ENCODE assay signal across 18 cellular contexts in genomic region chr4:722181-722725, GRCh38. TPM values are rescaled to one million over a fixed set of nuclear protein-coding genes. Genes with fewer than 3 reads are reported as not detected.
DNase-seq lines count a peak whose midpoint lies in the region; ATAC-seq, FAIRE-seq and TF ChIP-seq lines count a peak whose summit lies in the region.
"Had no signal": no experiment of that assay in that cellular context is flagged by ENCODE, and none has a peak within 500 bp of the region (broad histone marks: within the 10 kb centered on the region; RNA-seq: fewer than 3 reads in every experiment).

No MANE protein-coding gene starts in this region.

- SMC1A ChIA-PET in GM12878 (lab: Charles Lee; ENCODE audit: uncharacterized antibody, unreplicated experiment): no interaction called here

- peak overlapping the region; percentile 47 for H3K27ac Mint-ChIP-seq in mesothelial cell of epicardium
- no peak overlapping the region for H3K27ac Mint-ChIP-seq in activated T-helper 2 cell treated with anti-CD3 and anti-CD28 coated beads, Interferon-gamma antibody, Interleukin-2, Interleukin-4, amounts not matched to agents 10 μg/mL and 5 μg/mL and 100 μg/mL, durations not matched to agents 14 hours and 24 hours and 36 hours
- H3K27ac Mint-ChIP-seq: GM23338 had no signal

- ATAC-seq in GM12878: no peak
- ATAC-seq: GM23338, K562, Right ventricle myocardium inferior had no signal

- H3K9me3 ChIP-seq in GM12878 (replicated peaks; ENCODE audit: control insufficient read depth, insufficient read depth, low read length): no peaks in the 10 kb centered on the region; the same call in 2 of the 3 replicates
- H3K9me3 ChIP-seq in skeletal muscle satellite cell (replicated peaks; ENCODE audit: low read length): no peaks in the 10 kb centered on the region

- H3K27me3 ChIP-seq in GM12878 (replicated peaks in 1 of 2; ENCODE audit: control insufficient read depth in 2 of 2, insufficient read depth in 2 of 2, low read length in 1 of 2) (no peaks in the 10 kb centered on the region), skeletal muscle satellite cell (ENCODE audit: control insufficient read depth, insufficient read depth, low read length) (no peaks in the 10 kb centered on the region)

- H3K4me3 Mint-ChIP-seq in mesothelial cell of epicardium: no peak overlapping the region
- no peak overlapping the region for H3K4me3 Mint-ChIP-seq in activated T-helper 2 cell treated with anti-CD3 and anti-CD28 coated beads, Interferon-gamma antibody, Interleukin-2, Interleukin-4, amounts not matched to agents 10 μg/mL and 5 μg/mL and 100 μg/mL, durations not matched to agents 14 hours and 24 hours and 36 hours (ENCODE audit: low read depth)
- H3K4me3 Mint-ChIP-seq: GM23338 had no signal

- no peak for TF ChIP-seq CTCF in RWPE1 (conservative IDR thresholded peaks at IDR 0.05; ENCODE audit: low read depth)
- no peak for TF ChIP-seq CTCF in GM12878 (IDR thresholded peaks at IDR 0.05 in 2 of 3, conservative IDR thresholded peaks at IDR 0.05 in 1 of 3; ENCODE audit: control insufficient read depth in 2 of 3, extremely low read depth in 1 of 3, insufficient read depth in 1 of 3, low read depth in 3 of 3, low read length in 3 of 3)
- no peak for TF ChIP-seq CTCF in mesothelial cell of epicardium (IDR thresholded peaks at IDR 0.05; ENCODE audit: unreplicated experiment)

- POLR2A ChIA-PET in RWPE1 (lab: Yijun Ruan, JAX; ENCODE audit: low non-redundant PET) (no interaction called here), GM12878 (lab: Charles Lee) (no interaction called here)

- H3K36me3 ChIP-seq in GM12878 (ENCODE audit: control insufficient read depth in 2 of 2, insufficient read depth in 2 of 2, low read length in 1 of 2): peaks cover 2 to 11% of the 10 kb centered on the region in 2 experiments; a peak in 2 of 4 replicates
- peaks cover 6% of the 10 kb centered on the region for H3K36me3 ChIP-seq in skeletal muscle satellite cell (ENCODE audit: insufficient read depth, low read length)

- H3K4me3 ChIP-seq in GM12878 (no peak overlapping the region), skeletal muscle satellite cell (ENCODE audit: low read length) (no peak overlapping the region)
- H3K4me3 ChIP-seq: GM23338, K562, PC-9 had no signal

- H3K4me1 ChIP-seq in GM12878 (ENCODE audit: control insufficient read depth, insufficient read depth, low read length) (no peaks in the 10 kb centered on the region), skeletal muscle satellite cell (ENCODE audit: control insufficient read depth, insufficient read depth, low read length) (peaks cover 57% of the 10 kb centered on the region)

- BruUV-seq in GM12878 (replicated peaks; lab: Mats Ljungman, UMichigan): no TSS peak

- no peak overlapping the region for H3K4me2 ChIP-seq in GM12878 (ENCODE audit: control insufficient read depth, insufficient read depth)
- H3K4me2 ChIP-seq in skeletal muscle satellite cell (ENCODE audit: low read length): peak overlapping the region; percentile 73
- H3K4me2 ChIP-seq: GM23338, PC-9 had no signal

- CTCF ChIA-PET in RWPE1 (lab: Yijun Ruan, JAX): interaction anchor here (0.5 kb wide), 1 partner anchor 45 kb away, joined by 4 read pairs; no protein-coding TSS in a partner anchor
- CTCF ChIA-PET in GM12878 (lab: Yijun Ruan, JAX): no interaction called here

- H2AFZ ChIP-seq in GM12878 (ENCODE audit: control insufficient read depth, low read depth, low read length): no peak overlapping the region
- H2AFZ ChIP-seq: GM23338, PC-9 had no signal

- TF ChIP-seq EP300 in GM12878 (IDR thresholded peaks at IDR 0.05; ENCODE audit: borderline replicate concordance in 1 of 2, control insufficient read depth in 1 of 2, low read depth in 2 of 2, low read length in 2 of 2): no peak

- H3K4me1 Mint-ChIP-seq in mesothelial cell of epicardium: peaks cover 38% of the 10 kb centered on the region
- peaks cover 2% of the 10 kb centered on the region for H3K4me1 Mint-ChIP-seq in activated T-helper 2 cell treated with anti-CD3 and anti-CD28 coated beads, Interferon-gamma antibody, Interleukin-2, Interleukin-4, amounts not matched to agents 10 μg/mL and 5 μg/mL and 100 μg/mL, durations not matched to agents 14 hours and 24 hours and 36 hours (ENCODE audit: low read depth)

- 0 out of 2 replicates have a peak overlapping the region, but pooled peaks have one; percentile 75 for H3K27ac ChIP-seq in RWPE1
- H3K27ac ChIP-seq in GM12878 (ENCODE audit: control insufficient read depth, insufficient read depth): no peak overlapping the region
- H3K27ac ChIP-seq: HL-60, PC-9 had no signal

- 96% methylated on average over 39 of the region's 46 CpGs for WGBS in GM12878 (ENCODE audit: insufficient coverage, insufficient replicate concordance, low lambda C conversion rate, missing lambda C conversion rate)

- H3K9ac ChIP-seq in GM12878 (ENCODE audit: control insufficient read depth, insufficient read depth, low read length): no peak overlapping the region
- H3K9ac ChIP-seq in skeletal muscle satellite cell (ENCODE audit: low read depth, low read length): no peak overlapping the region

- intact Hi-C loops in GM12878 (cut with micrococcal nuclease; ENCODE audit: unreplicated experiment): no loop called here
- intact Hi-C loops in activated T-helper 2 cell treated with anti-CD3 and anti-CD28 coated beads, Interferon-gamma antibody, Interleukin-2, Interleukin-4, amounts not matched to agents 10 μg/mL and 5 μg/mL and 100 μg/mL, durations not matched to agents 14 hours and 24 hours and 36 hours (cut with micrococcal nuclease): no loop called here

- DNase-seq in RWPE1 (ENCODE audit: low spot score) (no peak), GM12878 (ENCODE audit: low read depth, low spot score) (no peak), mesothelial cell of epicardium (ENCODE audit: low spot score in 2 of 2, unreplicated experiment in 2 of 2) (no peak), NCI-H2081 (lab: John Stamatoyannopoulos, UW) (no peak), HT-29 (ENCODE audit: low spot score) (no peak)
- no peak for DNase-seq in activated T-helper 2 cell treated with anti-CD3 and anti-CD28 coated beads, Interferon-gamma antibody, Interleukin-2, Interleukin-4, amounts not matched to agents 10 μg/mL and 5 μg/mL and 100 μg/mL, durations not matched to agents 14 hours and 24 hours and 36 hours (ENCODE audit: low spot score)
- DNase-seq: CD4-positive, CD25-positive, alpha-beta regulatory T cell; EL; NCI-H1436 treated with DMSO at 0.1 percent for 48 hours; NCI-H2081 treated with DMSO at 0.1 percent for 48 hours; NCI-H510A; NCI-H82; PC-9 had no signal

- no peaks in the 10 kb centered on the region for H3K27me3 Mint-ChIP-seq in mesothelial cell of epicardium (ENCODE audit: low read depth)
- no peaks in the 10 kb centered on the region for H3K27me3 Mint-ChIP-seq in activated T-helper 2 cell treated with anti-CD3 and anti-CD28 coated beads, Interferon-gamma antibody, Interleukin-2, Interleukin-4, amounts not matched to agents 10 μg/mL and 5 μg/mL and 100 μg/mL, durations not matched to agents 14 hours and 24 hours and 36 hours (ENCODE audit: low read depth)
- H3K27me3 Mint-ChIP-seq: CD4-positive, CD25-positive, alpha-beta regulatory T cell had no signal

- H3K79me2 ChIP-seq in GM12878 (ENCODE audit: control insufficient read depth, insufficient read depth, low read length): no peaks in the 10 kb centered on the region; the same call in none of the 2 replicates

- no peaks in the 10 kb centered on the region for H3K9me3 Mint-ChIP-seq in mesothelial cell of epicardium
- no peaks in the 10 kb centered on the region for H3K9me3 Mint-ChIP-seq in activated T-helper 2 cell treated with anti-CD3 and anti-CD28 coated beads, Interferon-gamma antibody, Interleukin-2, Interleukin-4, amounts not matched to agents 10 μg/mL and 5 μg/mL and 100 μg/mL, durations not matched to agents 14 hours and 24 hours and 36 hours
- H3K9me3 Mint-ChIP-seq: GM23338 had no signal

- peaks cover 2% of the 10 kb centered on the region; the same call in 1 of the 2 replicates for H4K20me1 ChIP-seq in GM12878 (ENCODE audit: control insufficient read depth, insufficient read depth)

- no peak for FAIRE-seq in GM12878 (lab: Jason Lieb, UNC)
- FAIRE-seq: K562 had no signal

- TF ChIP-seq RAD21 in GM12878 (IDR thresholded peaks at IDR 0.05; ENCODE audit: insufficient read depth, low read depth, low read length): no peak

- in situ Hi-C loops in GM12878 (cut with MboI): no loop called here

- peaks cover 24% of the 10 kb centered on the region for H3K36me3 Mint-ChIP-seq in mesothelial cell of epicardium
- peaks cover 39% of the 10 kb centered on the region for H3K36me3 Mint-ChIP-seq in activated T-helper 2 cell treated with anti-CD3 and anti-CD28 coated beads, Interferon-gamma antibody, Interleukin-2, Interleukin-4, amounts not matched to agents 10 μg/mL and 5 μg/mL and 100 μg/mL, durations not matched to agents 14 hours and 24 hours and 36 hours (ENCODE audit: low read depth)

- no peak for TF ChIP-seq POLR2A in GM12878 (IDR thresholded peaks at IDR 0.05; ENCODE audit: low read depth, low read length)

- RAD21 ChIA-PET in GM12878 (lab: Charles Lee; ENCODE audit: unreplicated experiment): no interaction called here

RNA-seq across cellular contexts. Expression of gene PCGF3, which starts 16.6 kb away (rescaled TPM):
- 137 and 138 TPM in 2 replicates for total RNA-seq in GM12878 (2013; cell fraction: nucleolus; rRNA removed)
- total RNA-seq in GM12878 (2014; rRNA removed): 21.1 and 21.7 TPM in 2 replicates
- total RNA-seq in GM12878 (2014; rRNA removed; fragmentation: Illumina TruSeq; extraction: Trizol): 15.0 and 15.4 TPM in 2 replicates
- total RNA-seq in GM12878 (2021): 35.4 and 35.8 TPM in 2 replicates
- polyA plus RNA-seq in GM12878 (2011; ENCODE audit: low read depth): 19.4 TPM
- 43.8 and 45.9 TPM in 2 replicates for polyA plus RNA-seq in GM12878 (2011; rRNA removed)
- polyA plus RNA-seq in GM12878 (2011; cell fraction: cytosol; rRNA removed): 43.1 and 49.1 TPM in 2 replicates
- polyA plus RNA-seq in GM12878 (2011; cell fraction: nucleus; rRNA removed): 236 and 252 TPM in 2 replicates
- polyA plus RNA-seq in GM12878 (2012): 22.8 and 29.1 TPM in 2 replicates
- 11.9 and 15.6 TPM in 2 replicates for polyA plus RNA-seq in GM12878 (2014; fragmentation: Illumina TruSeq; extraction: Trizol)
- polyA plus RNA-seq in GM12878 (2014; fragmentation: Nextera tagmentation; extraction: Ambion mirVana): 1 to 10 TPM; 2.2 to 4.5 TPM
- 33.2 and 40.5 TPM in 2 replicates for polyA plus RNA-seq in GM12878 (2014; rRNA removed)
- 10 to 100 TPM; 14.3 to 16.2 TPM for polyA plus RNA-seq in GM12878 (2016; fragmentation: Nextera tagmentation; extraction: Ambion mirVana)
- polyA minus RNA-seq in GM12878 (2011; rRNA and poly(A)+ RNA removed): 54.2 and 58.7 TPM in 2 replicates
- polyA minus RNA-seq in GM12878 (2011; cell fraction: cytosol; rRNA and poly(A)+ RNA removed): 22.6 and 24.6 TPM in 2 replicates
- 60.6 and 74.2 TPM in 2 replicates for polyA minus RNA-seq in GM12878 (2011; cell fraction: nucleus; rRNA and poly(A)+ RNA removed)
- 88.1 to 93.4 TPM (median 90.9 TPM) in 3 replicates for total RNA-seq in mesothelial cell of epicardium
- total RNA-seq in skeletal muscle satellite cell (2012; rRNA removed): 25.9 and 31.0 TPM in 2 replicates
- 35.0 and 39.2 TPM in 2 replicates for total RNA-seq in activated T-helper 2 cell treated with anti-CD3 and anti-CD28 coated beads, Interferon-gamma antibody, Interleukin-2, Interleukin-4, amounts not matched to agents 10 μg/mL and 5 μg/mL and 100 μg/mL, durations not matched to agents 14 hours and 24 hours and 36 hours
- total RNA-seq in HT-29 (2014; rRNA removed; shearing (Covaris generic)): 48.6 and 64.9 TPM in 2 replicates

RNA-seq across cellular contexts. Expression of gene SLC49A3, which starts 33.3 kb away (rescaled TPM):
- total RNA-seq in GM12878 (2013; cell fraction: nucleolus; rRNA removed): not detected in 2 replicates
- 0.17 and 0.22 TPM in 2 replicates for total RNA-seq in GM12878 (2014; rRNA removed)
- total RNA-seq in GM12878 (2014; rRNA removed; fragmentation: Illumina TruSeq; extraction: Trizol): not detected in 2 replicates
- total RNA-seq in GM12878 (2021): 0.74 and 0.85 TPM in 2 replicates
- not detected for polyA plus RNA-seq in GM12878 (2011; ENCODE audit: low read depth)
- polyA plus RNA-seq in GM12878 (2011; rRNA removed): not detected in 2 replicates
- not detected in 2 replicates for polyA plus RNA-seq in GM12878 (2011; cell fraction: cytosol; rRNA removed)
- polyA plus RNA-seq in GM12878 (2011; cell fraction: nucleus; rRNA removed): not detected in 2 replicates
- polyA plus RNA-seq in GM12878 (2012): 0.60 and 0.62 TPM in 2 replicates
- 0.09 TPM in 1 of 2 replicates, not detected in the other for polyA plus RNA-seq in GM12878 (2014; fragmentation: Illumina TruSeq; extraction: Trizol)
- not detected for polyA plus RNA-seq in GM12878 (2014; fragmentation: Nextera tagmentation; extraction: Ambion mirVana)
- 0.09 and 0.24 TPM in 2 replicates for polyA plus RNA-seq in GM12878 (2014; rRNA removed)
- under 1 TPM; 0.14 to 0.19 TPM for polyA plus RNA-seq in GM12878 (2016; fragmentation: Nextera tagmentation; extraction: Ambion mirVana)
- not detected in 2 replicates for polyA minus RNA-seq in GM12878 (2011; rRNA and poly(A)+ RNA removed)
- not detected in 2 replicates for polyA minus RNA-seq in GM12878 (2011; cell fraction: cytosol; rRNA and poly(A)+ RNA removed)
- not detected in 2 replicates for polyA minus RNA-seq in GM12878 (2011; cell fraction: nucleus; rRNA and poly(A)+ RNA removed)
- 10.5 to 13.4 TPM (median 11.6 TPM) in 3 replicates for total RNA-seq in mesothelial cell of epicardium
- total RNA-seq in skeletal muscle satellite cell (2012; rRNA removed): 10.5 and 10.6 TPM in 2 replicates
- 0.50 and 0.74 TPM in 2 replicates for total RNA-seq in activated T-helper 2 cell treated with anti-CD3 and anti-CD28 coated beads, Interferon-gamma antibody, Interleukin-2, Interleukin-4, amounts not matched to agents 10 μg/mL and 5 μg/mL and 100 μg/mL, durations not matched to agents 14 hours and 24 hours and 36 hours
- 0.56 TPM in 1 of 2 replicates, not detected in the other for total RNA-seq in HT-29 (2014; rRNA removed; shearing (Covaris generic))

RNA-seq across cellular contexts. Expression of gene MYL5, which starts 47.9 kb away (rescaled TPM):
- 31.7 and 32.8 TPM in 2 replicates for total RNA-seq in GM12878 (2013; cell fraction: nucleolus; rRNA removed)
- 7.5 and 10.8 TPM in 2 replicates for total RNA-seq in GM12878 (2014; rRNA removed)
- total RNA-seq in GM12878 (2014; rRNA removed; fragmentation: Illumina TruSeq; extraction: Trizol): 5.9 and 7.0 TPM in 2 replicates
- total RNA-seq in GM12878 (2021): 12.0 and 13.8 TPM in 2 replicates
- 15.5 TPM for polyA plus RNA-seq in GM12878 (2011; ENCODE audit: low read depth)
- polyA plus RNA-seq in GM12878 (2011; rRNA removed): 8.2 and 13.6 TPM in 2 replicates
- 11.3 and 13.3 TPM in 2 replicates for polyA plus RNA-seq in GM12878 (2011; cell fraction: cytosol; rRNA removed)
- 42.0 and 46.7 TPM in 2 replicates for polyA plus RNA-seq in GM12878 (2011; cell fraction: nucleus; rRNA removed)
- polyA plus RNA-seq in GM12878 (2012): 22.6 and 23.9 TPM in 2 replicates
- 3.3 and 6.1 TPM in 2 replicates for polyA plus RNA-seq in GM12878 (2014; fragmentation: Illumina TruSeq; extraction: Trizol)
- polyA plus RNA-seq in GM12878 (2014; fragmentation: Nextera tagmentation; extraction: Ambion mirVana): 1 to 10 TPM; 1.2 to 3.9 TPM
- polyA plus RNA-seq in GM12878 (2014; rRNA removed): 8.7 and 11.9 TPM in 2 replicates
- polyA plus RNA-seq in GM12878 (2016; fragmentation: Nextera tagmentation; extraction: Ambion mirVana): 1 to 10 TPM; 6.6 to 7.8 TPM
- 5.0 and 11.4 TPM in 2 replicates for polyA minus RNA-seq in GM12878 (2011; rRNA and poly(A)+ RNA removed)
- 3.4 and 5.7 TPM in 2 replicates for polyA minus RNA-seq in GM12878 (2011; cell fraction: cytosol; rRNA and poly(A)+ RNA removed)
- polyA minus RNA-seq in GM12878 (2011; cell fraction: nucleus; rRNA and poly(A)+ RNA removed): 16.8 and 27.2 TPM in 2 replicates
- total RNA-seq in mesothelial cell of epicardium: 25.0 to 32.1 TPM (median 32.0 TPM) in 3 replicates
- total RNA-seq in skeletal muscle satellite cell (2012; rRNA removed): 9.9 and 15.5 TPM in 2 replicates
- 27.7 and 29.8 TPM in 2 replicates for total RNA-seq in activated T-helper 2 cell treated with anti-CD3 and anti-CD28 coated beads, Interferon-gamma antibody, Interleukin-2, Interleukin-4, amounts not matched to agents 10 μg/mL and 5 μg/mL and 100 μg/mL, durations not matched to agents 14 hours and 24 hours and 36 hours
- 10.9 and 12.6 TPM in 2 replicates for total RNA-seq in HT-29 (2014; rRNA removed; shearing (Covaris generic))

RNA-seq across cellular contexts. Expression of gene ATP5ME, which starts 48.2 kb away (rescaled TPM):
- total RNA-seq in GM12878 (2013; cell fraction: nucleolus; rRNA removed): 11.1 and 11.3 TPM in 2 replicates
- total RNA-seq in GM12878 (2014; rRNA removed) (406 and 453 TPM in 2 replicates), GM12878 (2014; rRNA removed; fragmentation: Illumina TruSeq; extraction: Trizol) (565 and 627 TPM in 2 replicates), GM12878 (2021) (279 and 323 TPM in 2 replicates), mesothelial cell of epicardium (194 to 212 TPM (median 197 TPM) in 3 replicates)
- polyA plus RNA-seq in GM12878 (2011; ENCODE audit: low read depth): 98.1 TPM
- polyA plus RNA-seq in GM12878 (2011; rRNA removed) (350 and 373 TPM in 2 replicates), GM12878 (2014; fragmentation: Illumina TruSeq; extraction: Trizol) (77.3 and 359 TPM in 2 replicates), GM12878 (2014; fragmentation: Nextera tagmentation; extraction: Ambion mirVana) (1,000 to 10,000 TPM; 1,956 to 2,374 TPM), GM12878 (2014; rRNA removed) (388 and 500 TPM in 2 replicates), GM12878 (2016; fragmentation: Nextera tagmentation; extraction: Ambion mirVana) (1,000 to 10,000 TPM in 1 of 2 experiments, 100 to 1,000 TPM in 1; 997 to 1,034 TPM)
- polyA plus RNA-seq in GM12878 (2011; cell fraction: cytosol; rRNA removed): 609 and 754 TPM in 2 replicates
- 195 and 199 TPM in 2 replicates for polyA plus RNA-seq in GM12878 (2011; cell fraction: nucleus; rRNA removed)
- polyA plus RNA-seq in GM12878 (2012): 765 and 1,112 TPM in 2 replicates
- 105 and 133 TPM in 2 replicates for polyA minus RNA-seq in GM12878 (2011; rRNA and poly(A)+ RNA removed)
- polyA minus RNA-seq in GM12878 (2011; cell fraction: cytosol; rRNA and poly(A)+ RNA removed): 46.8 and 58.4 TPM in 2 replicates
- 24.5 and 32.9 TPM in 2 replicates for polyA minus RNA-seq in GM12878 (2011; cell fraction: nucleus; rRNA and poly(A)+ RNA removed)
- 87.2 and 96.1 TPM in 2 replicates for total RNA-seq in skeletal muscle satellite cell (2012; rRNA removed)
- total RNA-seq in activated T-helper 2 cell treated with anti-CD3 and anti-CD28 coated beads, Interferon-gamma antibody, Interleukin-2, Interleukin-4, amounts not matched to agents 10 μg/mL and 5 μg/mL and 100 μg/mL, durations not matched to agents 14 hours and 24 hours and 36 hours: 208 and 235 TPM in 2 replicates
- 378 and 389 TPM in 2 replicates for total RNA-seq in HT-29 (2014; rRNA removed; shearing (Covaris generic))
